In genomic region chr9:109027176-109027575, GRCh38 we compare ENCODE assay signal across 21 cellular contexts. TPM values are rescaled to one million over a fixed set of nuclear protein-coding genes. Genes with fewer than 3 reads are reported as not detected.
A peak's percentile ranks its signal among the peaks of the same experiment; 100 is the strongest.
DNase-seq lines count a peak whose midpoint lies in the region; ATAC-seq and TF ChIP-seq lines count a peak whose summit lies in the region.
"Had no signal": no experiment of that assay in that cellular context is flagged by ENCODE, and none has a peak within 500 bp of the region (broad histone marks: within the 10 kb centered on the region; RNA-seq: fewer than 3 reads in every experiment).

No MANE protein-coding gene starts in this region.

- no peak for ATAC-seq in GM21367 (IDR thresholded peaks at IDR 0.05; ENCODE audit: unreplicated experiment)

- H3K4me3 ChIP-seq in esophagus muscularis mucosa = no peak overlapping the region
- H3K4me3 ChIP-seq in mesodermal cell (ENCODE audit: extremely low read depth, insufficient read depth, low read length, poor library complexity, severe bottlenecking) = no peak overlapping the region
- H3K4me3 ChIP-seq: GM23248 had no signal

- H3K27ac ChIP-seq in esophagus muscularis mucosa (replicated peaks in 1 of 4) (peak overlapping the region; percentile 38 to 59 (median 48)), mesodermal cell (ENCODE audit: low read depth, low read length, severe bottlenecking) (peak overlapping the region; percentile 31)
- H3K27ac ChIP-seq: 22Rv1, GM23248 had no signal

- intact Hi-C loops in esophagus muscularis mucosa (cut with DNase I) = no loop called here

- H3K36me3 ChIP-seq in esophagus muscularis mucosa = peaks cover 0 to 14% (median 6%) of the 10 kb centered on the region in 4 donors
- peaks cover 36% of the 10 kb centered on the region for H3K36me3 ChIP-seq in mesodermal cell (ENCODE audit: control insufficient read depth, insufficient read depth, low read length)

- WGBS in esophagus muscularis mucosa = 27% methylated on average over 2 of the region's 2 CpGs
- 83% methylated on average over 1 of the region's 2 CpGs; no CpG with 5 or more reads in 1 of the 2 experiments for WGBS in mesodermal cell (ENCODE audit: insufficient coverage in 2 of 2), 2 experiments

- H3K9me3 ChIP-seq in esophagus muscularis mucosa (no peaks in the 10 kb centered on the region), mesodermal cell (ENCODE audit: control insufficient read depth, low read length) (no peaks in the 10 kb centered on the region)

- no peak for TF ChIP-seq CTCF in esophagus muscularis mucosa (IDR thresholded peaks at IDR 0.05)

- in situ Hi-C loops in ACHN (cut with HindIII; ENCODE audit: low pct_ligation_motif_present, low pct_unique_long_range_greater_than_20kb, low sequenced_read_pairs) = no loop called here

- DNase-seq in NCI-H82 (lab: John Stamatoyannopoulos, UW) = peak; percentile 56
- no peak for DNase-seq in NCI-H82 treated with DMSO at 0.1 percent for 48 hours (lab: John Stamatoyannopoulos, UW; ENCODE audit: unreplicated experiment)
- DNase-seq in esophagus muscularis mucosa (ENCODE audit: extremely low spot score) = no peak
- DNase-seq in ureter (ENCODE audit: low spot score) = peak; percentile 42
- DNase-seq in ACHN = no peak
- DNase-seq in NCI-H2227 (lab: John Stamatoyannopoulos, UW; ENCODE audit: unreplicated experiment) = no peak
- DNase-seq: activated CD4-positive, alpha-beta T cell treated with anti-CD3 and anti-CD28 coated beads, Interleukin-2, amount 50 U/mL, for 1 hour; activated CD8-positive, alpha-beta memory T cell treated with anti-CD3 and anti-CD28 coated beads, Interleukin-2, amount 50 U/mL, for 4 hours; activated naive CD4-positive, alpha-beta T cell; anterior cingulate cortex; GM23248; Karpas-422; NCI-H1105; NCI-H2107; NCI-H524 treated with DMSO at 0.1 percent for 48 hours; occipital lobe; SHP77 treated with DMSO at 0.1 percent for 48 hours; stimulated activated naive CD4-positive, alpha-beta T cell treated with Interleukin-2 at 50 U/mL for 16 hours had no signal

- H3K27me3 ChIP-seq in esophagus muscularis mucosa = no peaks in the 10 kb centered on the region

- no peak for TF ChIP-seq POLR2A in esophagus muscularis mucosa (IDR thresholded peaks at IDR 0.05; ENCODE audit: low read depth)

- TF ChIP-seq EP300 in esophagus muscularis mucosa (IDR thresholded peaks at IDR 0.05) = no peak

- peaks cover 18 to 29% (median 24%) of the 10 kb centered on the region in 4 donors for H3K4me1 ChIP-seq in esophagus muscularis mucosa
- H3K4me1 ChIP-seq in mesodermal cell (ENCODE audit: control insufficient read depth, insufficient read depth, low read length, poor library complexity, severe bottlenecking) = no peaks in the 10 kb centered on the region

RNA-seq across cellular contexts. Expression of gene CTNNAL1, which starts 13.9 kb away (rescaled TPM):
- total RNA-seq in esophagus muscularis mucosa = 10 to 100 TPM; 59.6 to 88.9 (median 69.6) TPM
- 52.2 TPM for polyA plus RNA-seq in mesodermal cell (2013, experiment 1 of 2)
- polyA plus RNA-seq in mesodermal cell (2013, experiment 2 of 2) = 65.1 TPM
- 19.9 TPM for total RNA-seq in ureter

Comparison
In these comparisons a context has a peak if more than half of its experiments do, and no peak if none do; other contexts are left out.
1. DNase-seq: peak in NCI-H82 (single experiment) and ureter (single experiment); none in NCI-H82 treated with DMSO at 0.1 percent for 48 hours (single experiment), esophagus muscularis mucosa (single experiment), ACHN (single experiment) and NCI-H2227 (single experiment).